10 cellular contexts compared by ENCODE assay signal in the genomic region with DNA sequence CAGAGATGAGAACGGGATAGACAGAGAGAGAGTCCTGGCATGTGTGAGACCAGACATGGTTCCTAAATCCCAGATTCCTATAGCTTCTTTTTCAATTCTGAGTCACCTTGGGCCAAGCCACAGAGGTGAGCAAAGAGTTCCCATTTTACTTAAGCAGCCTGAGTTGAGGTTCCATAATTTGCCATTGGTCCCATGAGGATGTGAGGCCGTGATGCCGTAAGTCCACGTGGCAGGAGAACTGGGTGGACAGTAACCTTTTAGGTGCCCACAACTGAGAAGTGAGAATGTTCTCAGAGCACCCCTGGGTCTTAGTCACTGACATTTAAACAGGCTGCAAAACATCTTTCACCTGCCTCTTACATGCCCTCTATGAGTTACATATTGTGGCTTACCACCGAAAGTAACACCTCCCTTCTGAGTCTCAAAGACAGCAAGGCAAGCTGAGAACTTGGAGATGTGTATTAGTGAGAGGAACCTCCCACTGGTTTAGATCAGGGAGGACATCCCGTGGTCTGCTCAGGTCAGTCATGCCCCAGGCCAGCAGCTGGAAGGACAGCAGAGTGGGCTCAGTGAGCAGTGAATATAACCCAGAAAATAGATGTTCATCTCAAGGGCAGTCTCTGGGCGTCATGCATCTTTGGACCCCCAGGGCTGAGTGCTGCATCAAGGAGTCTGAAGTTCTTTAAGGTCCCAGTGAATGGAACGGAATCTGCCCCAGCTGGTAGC.
DNase-seq lines count a peak whose midpoint lies in the region; ATAC-seq and TF ChIP-seq lines count a peak whose summit lies in the region.
"Had no signal": no experiment of that assay in that cellular context is flagged by ENCODE, and none has a peak within 500 bp of the region (broad histone marks: within the 10 kb centered on the region; RNA-seq: fewer than 3 reads in every experiment).

No MANE protein-coding gene starts in this region.

- in situ Hi-C loops in HAP-1 (cut with MboI; ENCODE audit: low sequenced_read_pairs) (loop anchor here (5.0 kb wide), 1 partner anchor 546 kb away; no protein-coding TSS in a partner anchor), brain microvascular endothelial cell (cut with HindIII; ENCODE audit: low pct_ligation_motif_present, low sequenced_read_pairs) (no loop called here)

- DNase-seq in activated gamma-delta T cell treated with Interleukin-2 at 50 U/mL for 16 hours = peak; percentile 44
- DNase-seq in activated gamma-delta T cell (lab: John Stamatoyannopoulos, UW) = no peak
- DNase-seq in activated naive CD4-positive, alpha-beta T cell treated with anti-CD3 and anti-CD28 coated beads, Interleukin-2, amount 50 U/mL, for 16 hours = peak; percentile 54
- peak; percentile 61 for DNase-seq in stimulated activated naive CD8-positive, alpha-beta T cell treated with anti-CD3 and anti-CD28 coated beads, Interleukin-15, Interleukin-2, amounts not matched to agents 100 U/mL and 50 U/mL, for 24 hours
- no peak for DNase-seq in HAP-1 (ENCODE audit: low spot score in 2 of 2)
- DNase-seq in brain microvascular endothelial cell = no peak
- DNase-seq in tibial artery = no peak

- peaks cover under 1% of the 10 kb centered on the region for H3K4me1 ChIP-seq in HAP-1
- H3K4me1 ChIP-seq in tibial artery = peaks cover 0 to 32% (median 30%) of the 10 kb centered on the region in 4 donors

- H3K36me3 ChIP-seq in HAP-1 (replicated peaks) (no peaks in the 10 kb centered on the region), brain microvascular endothelial cell (replicated peaks) (no peaks in the 10 kb centered on the region), tibial artery (no peaks in the 10 kb centered on the region)

- intact Hi-C loops in tibial artery (cut with DNase I; ENCODE audit: low total_unique reads) = loop anchor here (5.0 kb wide), 1 partner anchor 274 kb away; no protein-coding TSS in a partner anchor

- no peak overlapping the region for H3K27ac ChIP-seq in brain microvascular endothelial cell
- H3K27ac ChIP-seq in tibial artery = no peak overlapping the region
- H3K27ac ChIP-seq: A549, SK-N-MC had no signal

- no peak for TF ChIP-seq CTCF in brain microvascular endothelial cell (IDR thresholded peaks at IDR 0.05; ENCODE audit: low read depth, low read length, missing control alignments)
- TF ChIP-seq CTCF in tibial artery (IDR thresholded peaks at IDR 0.05) = no peak

- H3K27me3 ChIP-seq in HAP-1 (ENCODE audit: low read depth) = no peaks in the 10 kb centered on the region
- H3K27me3 ChIP-seq in brain microvascular endothelial cell (replicated peaks) = peaks cover 3% of the 10 kb centered on the region
- H3K27me3 ChIP-seq in tibial artery = no peaks in the 10 kb centered on the region

- no peaks in the 10 kb centered on the region for H3K9me3 ChIP-seq in HAP-1
- H3K9me3 ChIP-seq in tibial artery = no peaks in the 10 kb centered on the region
- H3K9me3 ChIP-seq: A549 had no signal

- H3K4me3 ChIP-seq in HAP-1 (no peak overlapping the region), brain microvascular endothelial cell (ENCODE audit: low read depth, low read length) (no peak overlapping the region), tibial artery (no peak overlapping the region)
- H3K4me3 ChIP-seq: A549, SK-N-MC had no signal

- peak; percentile 90 for ATAC-seq in HG03571 (IDR thresholded peaks at IDR 0.05; ENCODE audit: unreplicated experiment)
- ATAC-seq in stimulated activated naive CD8-positive, alpha-beta T cell treated with anti-CD3 and anti-CD28 coated beads, Interleukin-15, Interleukin-2, amounts not matched to agents 100 U/mL and 50 U/mL, for 24 hours = peak; percentile 87
- ATAC-seq: A549 had no signal

Comparison
In these comparisons a context has a peak if more than half of its experiments do, and no peak if none do; other contexts are left out.
1. DNase-seq: peak in activated gamma-delta T cell treated with Interleukin-2 at 50 U/mL for 16 hours (single experiment), activated naive CD4-positive, alpha-beta T cell treated with anti-CD3 and anti-CD28 coated beads, Interleukin-2, amount 50 U/mL, for 16 hours (single experiment) and stimulated activated naive CD8-positive, alpha-beta T cell treated with anti-CD3 and anti-CD28 coated beads, Interleukin-15, Interleukin-2, amounts not matched to agents 100 U/mL and 50 U/mL, for 24 hours (single experiment); none in activated gamma-delta T cell (single experiment), HAP-1 (0 of 2), brain microvascular endothelial cell (single experiment) and tibial artery (0 of 2).